10 cellular contexts compared by ENCODE assay signal in genomic region chr1:154483941-154484803, GRCh38. TPM values are rescaled to one million over a fixed set of nuclear protein-coding genes. Genes with fewer than 3 reads are reported as not detected.
DNase-seq lines count a peak whose midpoint lies in the region; ATAC-seq and TF ChIP-seq lines count a peak whose summit lies in the region.
"Had no signal": no experiment of that assay in that cellular context is flagged by ENCODE, and none has a peak within 500 bp of the region (broad histone marks: within the 10 kb centered on the region; RNA-seq: fewer than 3 reads in every experiment).

No MANE protein-coding gene starts in this region.

- H3K79me2 ChIP-seq in mammary epithelial cell (ENCODE audit: insufficient read depth, low read length): no peaks in the 10 kb centered on the region

- intact Hi-C loops in MCF 10A (cut with micrococcal nuclease): no loop called here
- intact Hi-C loops in breast epithelium (cut with DNase I; ENCODE audit: low total_unique reads): no loop called here
- intact Hi-C loops in mammary epithelial cell (cut with micrococcal nuclease): loop anchor here (1.0 to 5.0 kb wide), 2 partner anchors 533 to 600 kb away; no protein-coding TSS in a partner anchor

- H3K9me3 ChIP-seq in breast epithelium (no peaks in the 10 kb centered on the region), mammary epithelial cell (replicated peaks; ENCODE audit: insufficient read depth, low read length) (no peaks in the 10 kb centered on the region)

- H3K9ac ChIP-seq in mammary epithelial cell (ENCODE audit: insufficient read depth, low read length): no peak overlapping the region

- H4K20me1 ChIP-seq in mammary epithelial cell (ENCODE audit: insufficient read depth, low read length): no peaks in the 10 kb centered on the region

- H3K36me3 Mint-ChIP-seq in MCF 10A (ENCODE audit: insufficient read depth, unreplicated experiment): no peaks in the 10 kb centered on the region

- no peak overlapping the region for H3K4me2 ChIP-seq in mammary epithelial cell (ENCODE audit: insufficient read depth, low read depth, low read length)

- no peaks in the 10 kb centered on the region for H3K9me3 Mint-ChIP-seq in MCF 10A (ENCODE audit: unreplicated experiment)

- H3K4me1 ChIP-seq in breast epithelium (no peaks in the 10 kb centered on the region), mammary epithelial cell (ENCODE audit: insufficient read depth, low read length) (no peaks in the 10 kb centered on the region)

- CTCF ChIA-PET in MCF 10A (lab: Yijun Ruan, JAX) (interaction anchor here (0.6 to 7.2 kb wide), 12 partner anchors 13 to 407 kb away, joined by 3 to 128 read pairs (median 3); no protein-coding TSS in a partner anchor), mammary epithelial cell (lab: Charles Lee; ENCODE audit: low non-redundant PET) (interaction anchor here (0.6 to 0.7 kb wide), 2 partner anchors 26 to 81 kb away, joined by 5 read pairs; no protein-coding TSS in a partner anchor)

- 62% methylated on average over 13 of the region's 14 CpGs for WGBS in mammary epithelial cell (ENCODE audit: low coverage, missing lambda C conversion rate)

- peaks cover 19% of the 10 kb centered on the region for H3K4me1 Mint-ChIP-seq in MCF 10A (ENCODE audit: insufficient read depth, unreplicated experiment)

- DNase-seq in MCF 10A (ENCODE audit: unreplicated experiment) (peak; percentile 79), breast epithelium (ENCODE audit: low spot score in 2 of 2) (no peak), mammary epithelial cell (peak; percentile 77), kidney glomerular epithelial cell (lab: John Stamatoyannopoulos, UW) (peak; percentile 99), GM19240 (ENCODE audit: insufficient read length, low spot score) (no peak)
- DNase-seq in activated T-cell treated with anti-CD3 and anti-CD28 coated beads, Interleukin-2, amount 50 U/mL, for 48 hours: no peak
- DNase-seq: NCI-H187, retina had no signal

- H3K27me3 Mint-ChIP-seq in MCF 10A (ENCODE audit: insufficient read depth, unreplicated experiment): no peaks in the 10 kb centered on the region

- H3K27ac ChIP-seq in breast epithelium: peak overlapping the region in 1 of 2 donors; percentile 64
- no peak overlapping the region for H3K27ac ChIP-seq in mammary epithelial cell (ENCODE audit: insufficient read depth, low read depth, low read length)

- POLR2A ChIA-PET in MCF 10A (lab: Yijun Ruan, JAX): interaction anchor here (0.6 to 2.5 kb wide), 12 partner anchors 9 to 607 kb away, joined by 3 to 9 read pairs (median 3); no protein-coding TSS in a partner anchor

- BruUV-seq in MCF 10A (replicated peaks; lab: Mats Ljungman, UMichigan): no TSS peak
- no TSS peak for BruUV-seq in mammary epithelial cell (replicated peaks; lab: Mats Ljungman, UMichigan)

- H3K27me3 ChIP-seq in breast epithelium: no peaks in the 10 kb centered on the region
- no peaks in the 10 kb centered on the region for H3K27me3 ChIP-seq in mammary epithelial cell (ENCODE audit: insufficient read depth, low read length)

- H3K4me3 ChIP-seq in breast epithelium: no peak overlapping the region
- no peak overlapping the region for H3K4me3 ChIP-seq in mammary epithelial cell (replicated peaks in 1 of 3; ENCODE audit: insufficient read depth in 1 of 3, low read depth in 2 of 3, low read length in 3 of 3)

- H3K4me3 Mint-ChIP-seq in MCF 10A (ENCODE audit: unreplicated experiment): no peak overlapping the region

- in situ Hi-C loops in mammary epithelial cell (cut with MboI; ENCODE audit: low sequenced_read_pairs in 2 of 2): no loop called here

- no peak for ATAC-seq in HG03045 (IDR thresholded peaks at IDR 0.05; ENCODE audit: unreplicated experiment)
- ATAC-seq in GM19463 (IDR thresholded peaks at IDR 0.05; ENCODE audit: unreplicated experiment): no peak

- TF ChIP-seq POLR2A in breast epithelium (IDR thresholded peaks at IDR 0.05): no peak

- H2AFZ ChIP-seq in mammary epithelial cell (ENCODE audit: low read depth, low read length): no peak overlapping the region

- H3K36me3 ChIP-seq in breast epithelium: no peaks in the 10 kb centered on the region
- H3K36me3 ChIP-seq in mammary epithelial cell (ENCODE audit: insufficient read depth, low read length): no peaks in the 10 kb centered on the region

- dilution Hi-C loops in mammary epithelial cell (cut with HindIII; ENCODE audit: low sequenced_read_pairs): loop anchor here (5.0 kb wide), 2 partner anchors 48 to 83 kb away; partner anchors contain the start of gene CHRNB2

- TF ChIP-seq CTCF in MCF 10A (IDR thresholded peaks at IDR 0.05; ENCODE audit: unreplicated experiment) (no peak), breast epithelium (IDR thresholded peaks at IDR 0.05) (no peak), mammary epithelial cell (conservative IDR thresholded peaks at IDR 0.05 in 1 of 2, IDR thresholded peaks at IDR 0.05 in 1 of 2; ENCODE audit: extremely low read depth in 1 of 2, insufficient read depth in 1 of 2, low read depth in 1 of 2, low read length in 2 of 2) (no peak)

- H3K27ac Mint-ChIP-seq in MCF 10A (ENCODE audit: low read depth, unreplicated experiment): no peak overlapping the region

RNA-seq across cellular contexts. Expression of gene TDRD10, which starts 17.8 kb away (rescaled TPM):
- total RNA-seq in MCF 10A (2022): not detected in 2 replicates
- 1 to 10 TPM; 2.9 to 5.6 (median 5.6) TPM for total RNA-seq in breast epithelium
- under 1 TPM in 1 of 2 donors, not detected in 1; under 0.01 TPM for total RNA-seq in mammary epithelial cell
- polyA plus RNA-seq in mammary epithelial cell: not detected
- polyA minus RNA-seq in mammary epithelial cell: not detected

RNA-seq across cellular contexts. Expression of gene SHE, which starts 18.0 kb away (rescaled TPM):
- total RNA-seq in MCF 10A (2022) (not detected in 2 replicates), breast epithelium (10 to 100 TPM in 2 of 3 donors, 1 to 10 TPM in 1; 6.3 to 21.3 (median 21.3) TPM), mammary epithelial cell (under 1 TPM in 1 of 2 donors, not detected in 1; 0.33 TPM)
- polyA plus RNA-seq in mammary epithelial cell: not detected
- polyA minus RNA-seq in mammary epithelial cell: not detected

Comparison
In these comparisons a context has a peak if more than half of its experiments do, and no peak if none do; other contexts are left out.
1. DNase-seq: peak in MCF 10A (single experiment), mammary epithelial cell (single experiment) and kidney glomerular epithelial cell (single experiment); none in breast epithelium (0 of 2), GM19240 (single experiment) and activated T-cell treated with anti-CD3 and anti-CD28 coated beads, Interleukin-2, amount 50 U/mL, for 48 hours (0 of 2).